ENCODE assay signal across 35 cellular contexts in genomic region chr1:75234499-75235064, GRCh38.
"Had no signal": no experiment of that assay in that cellular context is flagged by ENCODE, and none has a peak within 500 bp of the region (broad histone marks: within the 10 kb centered on the region; RNA-seq: fewer than 3 reads in every experiment).

No MANE protein-coding gene starts in this region.

- H3K4me1 ChIP-seq: adrenal gland, breast epithelium, colonic mucosa, esophagus squamous epithelium, gastroesophageal sphincter, heart right ventricle had no signal

- H3K27ac ChIP-seq: adrenal gland, breast epithelium, cardiac muscle cell, colonic mucosa, epithelial cell of prostate, esophagus squamous epithelium, gastroesophageal sphincter, heart right ventricle, WERI-Rb-1 had no signal

- H3K27me3 Mint-ChIP-seq: activated CD4-positive, alpha-beta memory T cell treated with anti-CD3 and anti-CD28 coated beads for 36 hours; activated CD4-positive, alpha-beta T cell treated with anti-CD3 and anti-CD28 coated beads, Interleukin-2, amount 10 ng/mL, durations not matched to agents 24 days and 14 days; activated CD8-positive, alpha-beta memory T cell treated with anti-CD3 and anti-CD28 coated beads, Interleukin-2, amount 10 ng/mL, durations not matched to agents 7 days and 5 days; activated naive CD4-positive, alpha-beta T cell treated with anti-CD3 and anti-CD28 coated beads, Interleukin-2, amount 50 U/mL, for 24 hours; activated naive CD8-positive, alpha-beta T cell treated with anti-CD3 and anti-CD28 coated beads for 36 hours; brain had no signal

- H3K4me3 ChIP-seq: adrenal gland, breast epithelium, cardiac muscle cell, colonic mucosa, esophagus squamous epithelium, gastroesophageal sphincter, heart right ventricle had no signal

- H3K36me3 Mint-ChIP-seq: activated CD4-positive, alpha-beta memory T cell treated with anti-CD3 and anti-CD28 coated beads for 36 hours; activated CD8-positive, alpha-beta memory T cell treated with anti-CD3 and anti-CD28 coated beads, Interleukin-2, amount 10 ng/mL, durations not matched to agents 7 days and 5 days; activated naive CD4-positive, alpha-beta T cell treated with anti-CD3 and anti-CD28 coated beads, Interleukin-2, amount 50 U/mL, for 24 hours; activated naive CD8-positive, alpha-beta T cell treated with anti-CD3 and anti-CD28 coated beads for 36 hours; brain had no signal

- H3K4me3 Mint-ChIP-seq: activated CD4-positive, alpha-beta memory T cell treated with anti-CD3 and anti-CD28 coated beads for 36 hours; activated CD4-positive, alpha-beta T cell treated with anti-CD3 and anti-CD28 coated beads for 36 hours; activated CD4-positive, alpha-beta T cell treated with anti-CD3 and anti-CD28 coated beads, Interleukin-2, amount 10 ng/mL, durations not matched to agents 24 days and 14 days; activated CD8-positive, alpha-beta memory T cell treated with anti-CD3 and anti-CD28 coated beads, Interleukin-2, amount 10 ng/mL, durations not matched to agents 7 days and 5 days; activated CD8-positive, alpha-beta T cell treated with anti-CD3 and anti-CD28 coated beads, Interleukin-2, amount 10 ng/mL, durations not matched to agents 7 days and 5 days; activated naive CD4-positive, alpha-beta T cell treated with anti-CD3 and anti-CD28 coated beads for 36 hours; activated naive CD4-positive, alpha-beta T cell treated with anti-CD3 and anti-CD28 coated beads, Interleukin-2, amount 50 U/mL, for 24 hours; activated naive CD8-positive, alpha-beta T cell treated with anti-CD3 and anti-CD28 coated beads for 36 hours; activated naive CD8-positive, alpha-beta T cell treated with anti-CD3 and anti-CD28 coated beads, Interleukin-2, amount 50 U/mL, for 24 hours; activated T-helper 1 cell treated with anti-CD3 and anti-CD28 coated beads, Interleukin-12 subunit alpha, Interleukin-12 subunit beta, Interleukin-2, Interleukin-4 antibody, amounts not matched to agents 30 ng/mL and 10 ng/mL and 1 ng/mL, durations not matched to agents 14 hours and 24 hours and 36 hours; brain; T-helper 1 cell treated with Interleukin-12 subunit alpha and Interleukin-12 subunit beta and Interleukin-4 antibody, amounts not matched to agents 30 μg/mL and 1 μg/mL, for 36 hours had no signal

- H3K36me3 ChIP-seq: adrenal gland, breast epithelium, cardiac muscle cell, colonic mucosa, esophagus squamous epithelium, gastroesophageal sphincter, heart right ventricle, WERI-Rb-1 had no signal

- H3K27ac Mint-ChIP-seq: activated CD4-positive, alpha-beta memory T cell treated with anti-CD3 and anti-CD28 coated beads for 36 hours; activated CD4-positive, alpha-beta T cell treated with anti-CD3 and anti-CD28 coated beads for 36 hours; activated CD4-positive, alpha-beta T cell treated with anti-CD3 and anti-CD28 coated beads, Interleukin-2, amount 10 ng/mL, durations not matched to agents 24 days and 14 days; activated CD8-positive, alpha-beta memory T cell treated with anti-CD3 and anti-CD28 coated beads, Interleukin-2, amount 10 ng/mL, durations not matched to agents 7 days and 5 days; activated CD8-positive, alpha-beta T cell treated with anti-CD3 and anti-CD28 coated beads, Interleukin-2, amount 10 ng/mL, durations not matched to agents 7 days and 5 days; activated naive CD4-positive, alpha-beta T cell treated with anti-CD3 and anti-CD28 coated beads for 36 hours; activated naive CD4-positive, alpha-beta T cell treated with anti-CD3 and anti-CD28 coated beads, Interleukin-2, amount 50 U/mL, for 24 hours; activated naive CD8-positive, alpha-beta T cell treated with anti-CD3 and anti-CD28 coated beads for 36 hours; activated naive CD8-positive, alpha-beta T cell treated with anti-CD3 and anti-CD28 coated beads, Interleukin-2, amount 50 U/mL, for 24 hours; activated T-helper 1 cell treated with anti-CD3 and anti-CD28 coated beads, Interleukin-12 subunit alpha, Interleukin-12 subunit beta, Interleukin-2, Interleukin-4 antibody, amounts not matched to agents 30 ng/mL and 10 ng/mL and 1 ng/mL, durations not matched to agents 14 hours and 24 hours and 36 hours; activated T-helper 2 cell treated with anti-CD3 and anti-CD28 coated beads, Interferon-gamma antibody, Interleukin-2, Interleukin-4, amounts not matched to agents 10 μg/mL and 5 μg/mL and 100 μg/mL, durations not matched to agents 14 hours and 24 hours and 36 hours; brain; T-helper 1 cell treated with Interleukin-12 subunit alpha and Interleukin-12 subunit beta and Interleukin-4 antibody, amounts not matched to agents 30 μg/mL and 1 μg/mL, for 36 hours had no signal

- H3K9me3 Mint-ChIP-seq: activated CD4-positive, alpha-beta memory T cell treated with anti-CD3 and anti-CD28 coated beads for 36 hours; activated CD4-positive, alpha-beta T cell treated with anti-CD3 and anti-CD28 coated beads, Interleukin-2, amount 10 ng/mL, durations not matched to agents 24 days and 14 days; activated naive CD4-positive, alpha-beta T cell treated with anti-CD3 and anti-CD28 coated beads for 36 hours; activated naive CD4-positive, alpha-beta T cell treated with anti-CD3 and anti-CD28 coated beads, Interleukin-2, amount 50 U/mL, for 24 hours; activated naive CD8-positive, alpha-beta T cell treated with anti-CD3 and anti-CD28 coated beads for 36 hours; activated naive CD8-positive, alpha-beta T cell treated with anti-CD3 and anti-CD28 coated beads, Interleukin-2, amount 50 U/mL, for 24 hours; activated T-helper 1 cell treated with anti-CD3 and anti-CD28 coated beads, Interleukin-12 subunit alpha, Interleukin-12 subunit beta, Interleukin-2, Interleukin-4 antibody, amounts not matched to agents 30 ng/mL and 10 ng/mL and 1 ng/mL, durations not matched to agents 14 hours and 24 hours and 36 hours; activated T-helper 2 cell treated with anti-CD3 and anti-CD28 coated beads, Interferon-gamma antibody, Interleukin-2, Interleukin-4, amounts not matched to agents 10 μg/mL and 5 μg/mL and 100 μg/mL, durations not matched to agents 14 hours and 24 hours and 36 hours; brain; T-helper 1 cell treated with Interleukin-12 subunit alpha and Interleukin-12 subunit beta and Interleukin-4 antibody, amounts not matched to agents 30 μg/mL and 1 μg/mL, for 36 hours had no signal

- ATAC-seq: activated CD4-positive, alpha-beta T cell treated with anti-CD3 and anti-CD28 coated beads for 36 hours; activated CD8-positive, alpha-beta memory T cell treated with anti-CD3 and anti-CD28 coated beads, Interleukin-2, amount 10 ng/mL, durations not matched to agents 7 days and 5 days; activated CD8-positive, alpha-beta T cell treated with anti-CD3 and anti-CD28 coated beads, Interleukin-2, amount 10 ng/mL, durations not matched to agents 7 days and 5 days; activated naive CD8-positive, alpha-beta T cell treated with anti-CD3 and anti-CD28 coated beads, Interleukin-2, amount 50 U/mL, for 24 hours; gastroesophageal sphincter; heart right ventricle had no signal

- H3K4me1 Mint-ChIP-seq: activated CD4-positive, alpha-beta T cell treated with anti-CD3 and anti-CD28 coated beads for 36 hours; activated CD4-positive, alpha-beta T cell treated with anti-CD3 and anti-CD28 coated beads, Interleukin-2, amount 10 ng/mL, durations not matched to agents 24 days and 14 days; activated CD8-positive, alpha-beta memory T cell treated with anti-CD3 and anti-CD28 coated beads, Interleukin-2, amount 10 ng/mL, durations not matched to agents 7 days and 5 days; activated naive CD4-positive, alpha-beta T cell treated with anti-CD3 and anti-CD28 coated beads, Interleukin-2, amount 50 U/mL, for 24 hours; activated naive CD8-positive, alpha-beta T cell treated with anti-CD3 and anti-CD28 coated beads for 36 hours; activated naive CD8-positive, alpha-beta T cell treated with anti-CD3 and anti-CD28 coated beads, Interleukin-2, amount 50 U/mL, for 24 hours; brain had no signal

- DNase-seq: activated CD4-positive, alpha-beta memory T cell treated with anti-CD3 and anti-CD28 coated beads for 36 hours; activated CD4-positive, alpha-beta T cell treated with anti-CD3 and anti-CD28 coated beads for 36 hours; activated CD4-positive, alpha-beta T cell treated with anti-CD3 and anti-CD28 coated beads, Interleukin-2, amount 10 ng/mL, durations not matched to agents 24 days and 14 days; activated CD4-positive, CD25-positive, alpha-beta regulatory T cell; activated CD4-positive, CD25-positive, alpha-beta regulatory T cell treated with anti-CD3 and anti-CD28 coated beads, Interleukin-2, amount 50 U/mL, for 72 hours; activated CD8-positive, alpha-beta memory T cell treated with anti-CD3 and anti-CD28 coated beads, Interleukin-2, amount 10 ng/mL, durations not matched to agents 7 days and 5 days; activated CD8-positive, alpha-beta memory T cell treated with anti-CD3 and anti-CD28 coated beads, Interleukin-2, amount 50 U/mL, for 4 hours; activated CD8-positive, alpha-beta T cell treated with anti-CD3 and anti-CD28 coated beads, Interleukin-2, amount 10 ng/mL, durations not matched to agents 7 days and 5 days; activated effector memory CD4-positive, alpha-beta T cell treated with anti-CD3 and anti-CD28 coated beads, Interleukin-2, amount 50 U/mL, for 16 hours; activated naive CD4-positive, alpha-beta T cell treated with anti-CD3 and anti-CD28 coated beads for 36 hours; activated naive CD8-positive, alpha-beta T cell treated with anti-CD3 and anti-CD28 coated beads for 36 hours; activated naive CD8-positive, alpha-beta T cell treated with anti-CD3 and anti-CD28 coated beads, Interleukin-2, amount 50 U/mL, for 24 hours; activated T-cell treated with anti-CD3 and anti-CD28 coated beads, Interleukin-2, amount 50 U/mL, for 1 hour; activated T-cell treated with anti-CD3 and anti-CD28 coated beads, Interleukin-2, amount 50 U/mL, for 48 hours; adrenal gland; amygdala; aorta; central memory CD4-positive, alpha-beta T cell; cerebellar nuclear complex; colonic mucosa; effector CD8-positive, alpha-beta T cell; esophagus squamous epithelium; foreskin melanocyte; heart right ventricle; T-helper 9 cell; WERI-Rb-1 had no signal

- H3K27me3 ChIP-seq: adrenal gland, breast epithelium, cardiac muscle cell, colonic mucosa, esophagus squamous epithelium, gastroesophageal sphincter, heart right ventricle had no signal
